Comparison of ENCODE assay signal across 8 cellular contexts in genomic region chr7:142796501-142797341, GRCh38. TPM values are rescaled to one million over a fixed set of nuclear protein-coding genes. Genes with fewer than 3 reads are reported as not detected.
DNase-seq lines count a peak whose midpoint lies in the region; ATAC-seq, FAIRE-seq and TF ChIP-seq lines count a peak whose summit lies in the region.

No MANE protein-coding gene starts in this region.

- no peaks in the 10 kb centered on the region for H3K27me3 Mint-ChIP-seq in activated CD4-positive, alpha-beta memory T cell treated with anti-CD3 and anti-CD28 coated beads for 36 hours

- no peak; the same call in 1 of the 2 replicates for TF ChIP-seq POLR2A in GM12892 (IDR thresholded peaks at IDR 0.05; ENCODE audit: low read depth, low read length)

- peak; percentile 36 for FAIRE-seq in GM12892 (lab: Jason Lieb, UNC)
- FAIRE-seq in D721Med (lab: Jason Lieb, UNC), result no peak

- intact Hi-C loops in activated CD4-positive, alpha-beta memory T cell treated with anti-CD3 and anti-CD28 coated beads for 36 hours (cut with micrococcal nuclease), result no loop called here
- intact Hi-C loops in left cardiac atrium (cut with DNase I), result loop anchor here in 1 of 2 donors (10.0 kb wide), 1 partner anchor 58 kb away; the partner anchor contains the start of gene EPHB6

- POLR2A ChIA-PET in activated CD4-positive, alpha-beta memory T cell treated with anti-CD3 and anti-CD28 coated beads for 36 hours (lab: Charles Lee), result interaction anchor here (0.6 to 17.9 kb wide), 12 partner anchors 10 to 496 kb away, joined by 3 to 517 read pairs (median 6); no protein-coding TSS in a partner anchor

- peaks cover 61% of the 10 kb centered on the region for H3K4me1 Mint-ChIP-seq in activated CD4-positive, alpha-beta memory T cell treated with anti-CD3 and anti-CD28 coated beads for 36 hours (ENCODE audit: low read depth)

- H3K27ac ChIP-seq in skin epidermis, result peak overlapping the region; percentile 6 to 99 (median 85)

- H3K36me3 Mint-ChIP-seq in activated CD4-positive, alpha-beta memory T cell treated with anti-CD3 and anti-CD28 coated beads for 36 hours, result peaks cover 80% of the 10 kb centered on the region

- peak overlapping the region; percentile 100 for H3K27ac Mint-ChIP-seq in activated CD4-positive, alpha-beta memory T cell treated with anti-CD3 and anti-CD28 coated beads for 36 hours

- TF ChIP-seq CTCF in HFF-Myc (IDR thresholded peaks at IDR 0.05; ENCODE audit: low read depth, low read length, missing control alignments) (no peak), D721Med (IDR thresholded peaks at IDR 0.05; ENCODE audit: insufficient read depth, missing control alignments) (no peak)

- H3K4me3 ChIP-seq in HFF-Myc (replicated peaks; ENCODE audit: low read depth, low read length), result peak overlapping the region; percentile 51
- peak overlapping the region; percentile 17 to 45 (median 33) for H3K4me3 ChIP-seq in skin epidermis

- peak; percentile 17 to 31 for ATAC-seq in left cardiac atrium

- CTCF ChIA-PET in activated CD4-positive, alpha-beta memory T cell treated with anti-CD3 and anti-CD28 coated beads for 36 hours (lab: Charles Lee), result interaction anchor here (3.5 to 20.0 kb wide), 3 partner anchors 8 to 14 kb away, joined by 17 to 390 read pairs (median 17); no protein-coding TSS in a partner anchor

- no peaks in the 10 kb centered on the region for H3K9me3 Mint-ChIP-seq in activated CD4-positive, alpha-beta memory T cell treated with anti-CD3 and anti-CD28 coated beads for 36 hours

- peak; percentile 46 for DNase-seq in GM12892 (ENCODE audit: insufficient read length)
- DNase-seq in HFF-Myc (ENCODE audit: extremely low read depth, low read depth), result no peak
- no peak for DNase-seq in activated CD4-positive, alpha-beta memory T cell treated with anti-CD3 and anti-CD28 coated beads for 36 hours
- DNase-seq in left cardiac atrium, result no peak
- no peak for DNase-seq in NOMO-1 treated with dmso at 0.1 percent for 144 hours (lab: John Stamatoyannopoulos, UW; ENCODE audit: unreplicated experiment)
- no peak for DNase-seq in D721Med (ENCODE audit: insufficient read length, low spot score)
- DNase-seq in NCI-H128 (lab: John Stamatoyannopoulos, UW; ENCODE audit: unreplicated experiment), result no peak

- H3K4me3 Mint-ChIP-seq in activated CD4-positive, alpha-beta memory T cell treated with anti-CD3 and anti-CD28 coated beads for 36 hours, result peak overlapping the region; percentile 100

RNA-seq across cellular contexts. Expression of gene PRSS2, which starts 26.0 kb away (rescaled TPM):
- polyA plus RNA-seq in GM12892 (2012; ENCODE audit: missing spikeins), result 0.91 TPM
- not detected for total RNA-seq in activated CD4-positive, alpha-beta memory T cell treated with anti-CD3 and anti-CD28 coated beads for 36 hours
- total RNA-seq in left cardiac atrium, result not detected

RNA-seq across cellular contexts. Expression of gene PRSS1, which starts 47.4 kb away (rescaled TPM):
- not detected for polyA plus RNA-seq in GM12892 (2012; ENCODE audit: missing spikeins)
- total RNA-seq in activated CD4-positive, alpha-beta memory T cell treated with anti-CD3 and anti-CD28 coated beads for 36 hours, result not detected
- total RNA-seq in left cardiac atrium, result not detected

RNA-seq across cellular contexts. Expression of gene EPHB6, which starts 58.2 kb away (rescaled TPM):
- 0.30 TPM for polyA plus RNA-seq in GM12892 (2012; ENCODE audit: missing spikeins)
- total RNA-seq in activated CD4-positive, alpha-beta memory T cell treated with anti-CD3 and anti-CD28 coated beads for 36 hours, result 10 to 100 TPM in 1 of 2 experiments, 1 to 10 TPM in 1; 9.5 to 11.0 TPM
- total RNA-seq in left cardiac atrium, result 10 to 100 TPM in 1 of 2 donors, 1 to 10 TPM in 1; 9.3 to 11.1 TPM
